23 cellular contexts compared by ENCODE assay signal in genomic region chr17:10836966-10837599, GRCh38. TPM values are rescaled to one million over a fixed set of nuclear protein-coding genes. Genes with fewer than 3 reads are reported as not detected.
A peak's percentile ranks its signal among the peaks of the same experiment; 100 is the strongest.
DNase-seq lines count a peak whose midpoint lies in the region; ATAC-seq and TF ChIP-seq lines count a peak whose summit lies in the region.
"Had no signal": no experiment of that assay in that cellular context is flagged by ENCODE, and none has a peak within 500 bp of the region (broad histone marks: within the 10 kb centered on the region; RNA-seq: fewer than 3 reads in every experiment).

No MANE protein-coding gene starts in this region.

- ATAC-seq in left colon: peak; percentile 62
- peak; percentile 13 for ATAC-seq in upper lobe of right lung
- ATAC-seq in GM18519 (IDR thresholded peaks at IDR 0.05; ENCODE audit: low FRiP score, unreplicated experiment): no peak
- ATAC-seq in GM21786 (IDR thresholded peaks at IDR 0.05; ENCODE audit: unreplicated experiment): no peak
- ATAC-seq: Right ventricle myocardium inferior had no signal

- no peak for TF ChIP-seq CTCF in upper lobe of right lung (IDR thresholded peaks at IDR 0.05)

- intact Hi-C loops in left colon (cut with DNase I, micrococcal nuclease): no loop called here
- intact Hi-C loops in upper lobe of right lung (cut with DNase I): loop anchor here (10.0 kb wide), 1 partner anchor 192 kb away; no protein-coding TSS in a partner anchor

- no peak overlapping the region for H3K4me3 ChIP-seq in upper lobe of right lung
- H3K4me3 ChIP-seq: GM23248, SK-N-MC had no signal

- H3K9me3 ChIP-seq in upper lobe of right lung: no peaks in the 10 kb centered on the region

- DNase-seq in NCI-H748 (lab: John Stamatoyannopoulos, UW; ENCODE audit: unreplicated experiment): peak; percentile 8
- no peak for DNase-seq in NCI-H748 treated with DMSO at 0.1 percent for 48 hours (lab: John Stamatoyannopoulos, UW)
- DNase-seq in RPMI8226: peak; percentile 47
- DNase-seq in left colon: peak; percentile 67 to 72
- DNase-seq in upper lobe of right lung: no peak
- DNase-seq in DMS153 (lab: John Stamatoyannopoulos, UW): no peak
- DNase-seq: AML-193, GDM1, GM23248, HCEC 1CT, Karpas-422, NCI-H1048, NCI-H146, NCI-H2081 treated with DMSO at 0.1 percent for 48 hours, NCI-H510A had no signal

- no peak overlapping the region for H3K27ac ChIP-seq in upper lobe of right lung
- H3K27ac ChIP-seq: 22Rv1, C4-2B, GM23248, SK-N-MC had no signal

- H3K4me1 ChIP-seq in upper lobe of right lung: no peaks in the 10 kb centered on the region

- no peaks in the 10 kb centered on the region for H3K36me3 ChIP-seq in upper lobe of right lung

- no peaks in the 10 kb centered on the region for H3K27me3 ChIP-seq in upper lobe of right lung

RNA-seq across cellular contexts. Expression of gene PIRT, which starts 0.8 kb away (rescaled TPM):
- 1 to 10 TPM in 1 of 2 donors, under 1 TPM in 1; 0.58 to 1.1 TPM for total RNA-seq in left colon
- not detected for total RNA-seq in upper lobe of right lung
- total RNA-seq: Daoy, GM23248, MCF 10A, Right ventricle myocardium inferior had no signal

RNA-seq across cellular contexts. Expression of gene TMEM238L, which starts 33.2 kb away (rescaled TPM):
- total RNA-seq in left colon: 10 to 100 TPM; 89.7 to 95.0 TPM
- total RNA-seq in upper lobe of right lung: not detected
- total RNA-seq: Daoy, GM23248, MCF 10A, Right ventricle myocardium inferior had no signal

Comparison
In these comparisons a context has a peak if more than half of its experiments do, and no peak if none do; other contexts are left out.
1. DNase-seq: peak in NCI-H748 (single experiment), RPMI8226 (single experiment) and left colon (2 of 2); none in NCI-H748 treated with DMSO at 0.1 percent for 48 hours (single experiment), upper lobe of right lung (single experiment) and DMS153 (single experiment).
2. ATAC-seq: peak in left colon (single experiment) and upper lobe of right lung (single experiment); none in GM18519 (single experiment) and GM21786 (single experiment).
3. RNA of gene TMEM238L, which starts 33.2 kb away (total RNA-seq): 89.7 to 95.0 TPM in left colon; not detected in upper lobe of right lung (single experiment); every median in the first group is over 10 times any median in the second.